Comparison of ENCODE assay signal across 19 cellular contexts in the genomic region with DNA sequence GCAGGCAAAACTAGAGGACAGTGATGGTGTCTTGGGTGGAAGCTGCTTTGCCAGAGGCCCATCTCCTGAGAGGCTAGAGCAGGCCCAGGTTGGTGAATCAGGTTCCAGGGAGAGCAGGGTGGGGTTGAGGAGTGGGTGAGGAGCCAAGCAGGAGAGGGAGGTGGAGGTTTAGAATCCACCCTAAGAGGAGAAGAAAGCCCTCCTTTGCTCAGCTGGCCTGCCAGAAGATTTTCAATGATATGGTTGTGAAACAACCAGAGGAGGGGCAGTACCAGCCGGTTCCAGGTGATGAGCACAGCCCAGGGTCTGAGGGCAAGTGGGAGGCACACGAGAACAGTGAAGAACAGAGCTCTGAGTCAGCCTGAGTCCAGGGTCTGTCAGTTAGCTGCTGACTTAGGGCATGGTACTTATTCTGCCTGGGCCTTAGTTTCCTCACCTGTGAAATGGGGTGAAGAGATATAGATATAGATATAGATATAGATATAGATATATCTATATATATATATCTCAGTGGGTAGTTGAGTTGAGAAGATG. TPM values are rescaled to one million over a fixed set of nuclear protein-coding genes. Genes with fewer than 3 reads are reported as not detected.
DNase-seq lines count a peak whose midpoint lies in the region; ATAC-seq, FAIRE-seq and TF ChIP-seq lines count a peak whose summit lies in the region.
"Had no signal": no experiment of that assay in that cellular context is flagged by ENCODE, and none has a peak within 500 bp of the region (broad histone marks: within the 10 kb centered on the region; RNA-seq: fewer than 3 reads in every experiment).

No MANE protein-coding gene starts in this region.

- no peak overlapping the region for H3K18ac ChIP-seq in trophoblast cell (ENCODE audit: low read length)

- no peaks in the 10 kb centered on the region for H3K9me3 ChIP-seq in A549
- H3K9me3 ChIP-seq in Karpas-422 (ENCODE audit: low read length), result no peaks in the 10 kb centered on the region
- no peaks in the 10 kb centered on the region for H3K9me3 ChIP-seq in esophagus muscularis mucosa
- H3K9me3 ChIP-seq in trophoblast cell (ENCODE audit: insufficient read depth, low read depth, low read length), result peaks cover 5% of the 10 kb centered on the region
- H3K9me3 ChIP-seq: tibial nerve had no signal

- no peak for TF ChIP-seq CTCF in A549 (IDR thresholded peaks at IDR 0.05)
- TF ChIP-seq CTCF in esophagus muscularis mucosa (IDR thresholded peaks at IDR 0.05), result no peak

- H3K4me3 ChIP-seq in A549 (no peak overlapping the region), Karpas-422 (ENCODE audit: low read length) (no peak overlapping the region), esophagus muscularis mucosa (no peak overlapping the region), trophoblast cell (ENCODE audit: low read depth, low read length) (peak overlapping the region; percentile 45)
- H3K4me3 ChIP-seq: tibial nerve had no signal

- POLR2A ChIA-PET in A549 (lab: Yijun Ruan, JAX), result interaction anchor here (1.2 kb wide), 1 partner anchor 10 kb away, joined by 3 read pairs; no protein-coding TSS in a partner anchor

- CTCF ChIA-PET in A549 (lab: Yijun Ruan, JAX), result interaction anchor here (1.1 to 1.5 kb wide), 4 partner anchors 15 to 80 kb away, joined by 3 to 5 read pairs (median 4); no protein-coding TSS in a partner anchor

- no peak overlapping the region for H4K12ac ChIP-seq in trophoblast cell (ENCODE audit: low read depth, low read length)

- H3K9ac ChIP-seq in Karpas-422 (ENCODE audit: low read length) (0 out of 2 replicates have a peak overlapping the region, but pooled peaks have one; percentile 3), trophoblast cell (ENCODE audit: low read length) (no peak overlapping the region)

- H3K4me1 ChIP-seq in A549 (peaks cover 29% of the 10 kb centered on the region; the same call in 2 of the 3 replicates), Karpas-422 (ENCODE audit: low read length) (peaks cover 86% of the 10 kb centered on the region), esophagus muscularis mucosa (peaks cover 38 to 55% (median 41%) of the 10 kb centered on the region in 4 donors), trophoblast cell (ENCODE audit: control insufficient read depth in 1 of 2, insufficient read depth in 2 of 2, low read length in 2 of 2) (peaks cover 0 to 6% of the 10 kb centered on the region in 2 experiments)
- H3K4me1 ChIP-seq: tibial nerve had no signal

- H4K20me1 ChIP-seq in Karpas-422 (ENCODE audit: insufficient read depth, low read depth, low read length), result peaks cover 32% of the 10 kb centered on the region

- H2BK120ac ChIP-seq in trophoblast cell (ENCODE audit: insufficient read depth, low read length, poor library complexity), result no peak overlapping the region

- no peak overlapping the region for H2AK5ac ChIP-seq in trophoblast cell (ENCODE audit: low read length)

- peak in 1 of 2 experiments; percentile 37; a peak in 3 of 6 replicates for ATAC-seq in A549
- no peak for ATAC-seq in HG03135 (IDR thresholded peaks at IDR 0.05; ENCODE audit: unreplicated experiment)
- ATAC-seq: effector memory CD8-positive, alpha-beta T cell had no signal

- H3K27me3 ChIP-seq in Karpas-422 (ENCODE audit: low read length) (no peaks in the 10 kb centered on the region), esophagus muscularis mucosa (no peaks in the 10 kb centered on the region), trophoblast cell (ENCODE audit: insufficient read depth, low read length) (no peaks in the 10 kb centered on the region)
- H3K27me3 ChIP-seq: tibial nerve had no signal

- H3K27ac ChIP-seq in A549 (peak overlapping the region; percentile 49 to 67; a peak in 4 of 6 replicates), Karpas-422 (ENCODE audit: low read length) (peak overlapping the region; percentile 29), esophagus muscularis mucosa (replicated peaks in 1 of 4) (peak overlapping the region; percentile 34 to 68 (median 54)), trophoblast cell (ENCODE audit: low read depth, low read length) (no peak overlapping the region)

- 38% methylated on average over 2 of the region's 2 CpGs for WGBS in A549 (ENCODE audit: missing lambda C conversion rate)
- 91% methylated on average over 2 of the region's 2 CpGs for WGBS in esophagus muscularis mucosa
- no CpG with 5 or more reads among the region's 2 CpGs for WGBS in trophoblast cell (ENCODE audit: extremely low coverage, insufficient coverage, insufficient read length)

- DNase-seq in A549 (ENCODE audit: low read depth in 1 of 2, low spot score in 1 of 2) (no peak), Karpas-422 (no peak), esophagus muscularis mucosa (ENCODE audit: extremely low spot score) (no peak), trophoblast cell (peak in 1 of 2 donors; percentile 6), putamen (ENCODE audit: low spot score) (no peak), NCI-H1694 treated with DMSO at 0.1 percent for 48 hours (lab: John Stamatoyannopoulos, UW) (no peak)
- no peak for DNase-seq in activated CD4-positive, CD25-positive, alpha-beta regulatory T cell (lab: John Stamatoyannopoulos, UW)
- DNase-seq: activated CD4-positive, alpha-beta memory T cell treated with anti-CD3 and anti-CD28 coated beads for 36 hours; DMS79 treated with DMSO at 0.1 percent for 48 hours; effector memory CD8-positive, alpha-beta T cell; KBM-7; NCI-H1694; NCI-H526; RPMI8226; T-helper 9 cell had no signal

- FAIRE-seq in A549 (lab: Jason Lieb, UNC), result no peak
- FAIRE-seq: GM12892, keratinocyte had no signal

- peak overlapping the region; percentile 41 for H3K4me2 ChIP-seq in A549
- H3K4me2 ChIP-seq in Karpas-422 (ENCODE audit: low read depth, low read length, poor library complexity, severe bottlenecking), result no peak overlapping the region
- no peak overlapping the region for H3K4me2 ChIP-seq in trophoblast cell (ENCODE audit: low read length)

- no peak overlapping the region for H2BK5ac ChIP-seq in trophoblast cell (ENCODE audit: low read depth, low read length, poor library complexity)

- no peak overlapping the region for H4K91ac ChIP-seq in trophoblast cell (ENCODE audit: low read depth, low read length)

- intact Hi-C loops in esophagus muscularis mucosa (cut with DNase I), result no loop called here

- no peaks in the 10 kb centered on the region for H3K9me2 ChIP-seq in Karpas-422 (replicated peaks; ENCODE audit: insufficient read depth, low read length)

- no peaks in the 10 kb centered on the region for H3K79me1 ChIP-seq in trophoblast cell (ENCODE audit: low read length)

- H3K23ac ChIP-seq in trophoblast cell (ENCODE audit: low read length), result no peak overlapping the region

- no peak overlapping the region for H4K8ac ChIP-seq in trophoblast cell (ENCODE audit: low read depth, low read length)

- TF ChIP-seq POLR2A in A549 (IDR thresholded peaks at IDR 0.05; ENCODE audit: low read length), result no peak
- TF ChIP-seq POLR2A in esophagus muscularis mucosa (IDR thresholded peaks at IDR 0.05; ENCODE audit: low read depth), result no peak

- H3K79me2 ChIP-seq in Karpas-422 (ENCODE audit: low read length) (peaks cover 98% of the 10 kb centered on the region), trophoblast cell (ENCODE audit: control insufficient read depth, insufficient read depth, low read length, poor library complexity) (no peaks in the 10 kb centered on the region)

- H2BK12ac ChIP-seq in trophoblast cell (ENCODE audit: low read length), result no peak overlapping the region

- H2AFZ ChIP-seq in Karpas-422 (ENCODE audit: low read length) (no peak overlapping the region), trophoblast cell (ENCODE audit: insufficient read depth, low read length, poor library complexity) (no peak overlapping the region)

- H3K36me3 ChIP-seq in Karpas-422 (ENCODE audit: insufficient read depth, low read length) (no peaks in the 10 kb centered on the region), esophagus muscularis mucosa (no peaks in the 10 kb centered on the region), trophoblast cell (ENCODE audit: control insufficient read depth in 1 of 2, insufficient read depth in 2 of 2, low read length in 2 of 2) (no peaks in the 10 kb centered on the region)
- H3K36me3 ChIP-seq: tibial nerve had no signal

- TF ChIP-seq RAD21 in A549 (conservative IDR thresholded peaks at IDR 0.05 in 1 of 2, IDR thresholded peaks at IDR 0.05 in 1 of 2), result no peak

- no peak overlapping the region for H3K14ac ChIP-seq in trophoblast cell (ENCODE audit: low read length)

- no peak overlapping the region for H3K4ac ChIP-seq in trophoblast cell (ENCODE audit: low read depth, low read length)

- TF ChIP-seq EP300 in A549 (IDR thresholded peaks at IDR 0.05) (no peak), esophagus muscularis mucosa (IDR thresholded peaks at IDR 0.05) (no peak)

TF ChIP-seq in A549, 52 proteins besides CTCF, POLR2A, EP300 and RAD21:
- no peak for TF ChIP-seq CHD2 (IDR thresholded peaks at IDR 0.05; ENCODE audit: low read length, partially characterized antibody)
- TF ChIP-seq, protein P1, sequence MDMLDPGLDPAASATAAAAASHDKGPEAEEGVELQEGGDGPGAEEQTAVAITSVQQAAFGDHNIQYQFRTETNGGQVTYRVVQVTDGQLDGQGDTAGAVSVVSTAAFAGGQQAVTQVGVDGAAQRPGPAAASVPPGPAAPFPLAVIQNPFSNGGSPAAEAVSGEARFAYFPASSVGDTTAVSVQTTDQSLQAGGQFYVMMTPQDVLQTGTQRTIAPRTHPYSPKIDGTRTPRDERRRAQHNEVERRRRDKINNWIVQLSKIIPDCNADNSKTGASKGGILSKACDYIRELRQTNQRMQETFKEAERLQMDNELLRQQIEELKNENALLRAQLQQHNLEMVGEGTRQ (IDR thresholded peaks at IDR 0.05), result no peak

RNA-seq across cellular contexts. Expression of a gene that starts 17.8 kb away (rescaled TPM):
- 1.0 and 1.1 TPM in 2 replicates for polyA plus RNA-seq in A549 (2011; rRNA removed)
- polyA plus RNA-seq in A549 (2012; cell fraction: cytosol; rRNA removed), result 1.3 and 1.6 TPM in 2 replicates
- polyA plus RNA-seq in A549 (2012; cell fraction: nucleus; rRNA removed), result 3.8 and 4.1 TPM in 2 replicates
- polyA plus RNA-seq in A549 (2017; fragmentation: RNase III; extraction: RNeasy Plus Mini Kit Qiagen cat#74134 plus additional on column Dnase treatment), result 1.5 to 1.7 TPM (median 1.7 TPM) in 3 replicates
- polyA minus RNA-seq in A549 (2011; rRNA and poly(A)+ RNA removed), result 2.4 and 4.5 TPM in 2 replicates
- 6.1 and 7.0 TPM in 2 replicates for total RNA-seq in Karpas-422 (2014; rRNA removed; shearing (Covaris generic); ENCODE audit: low replicate concordance)
- total RNA-seq in esophagus muscularis mucosa, result 10 to 100 TPM in 2 of 4 donors, 1 to 10 TPM in 2; 5.1 to 14.0 (median 9.7) TPM
- 1.1 and 1.2 TPM in 2 replicates for polyA plus RNA-seq in trophoblast cell (2013)
